20 cellular contexts compared by ENCODE assay signal in the genomic region with DNA sequence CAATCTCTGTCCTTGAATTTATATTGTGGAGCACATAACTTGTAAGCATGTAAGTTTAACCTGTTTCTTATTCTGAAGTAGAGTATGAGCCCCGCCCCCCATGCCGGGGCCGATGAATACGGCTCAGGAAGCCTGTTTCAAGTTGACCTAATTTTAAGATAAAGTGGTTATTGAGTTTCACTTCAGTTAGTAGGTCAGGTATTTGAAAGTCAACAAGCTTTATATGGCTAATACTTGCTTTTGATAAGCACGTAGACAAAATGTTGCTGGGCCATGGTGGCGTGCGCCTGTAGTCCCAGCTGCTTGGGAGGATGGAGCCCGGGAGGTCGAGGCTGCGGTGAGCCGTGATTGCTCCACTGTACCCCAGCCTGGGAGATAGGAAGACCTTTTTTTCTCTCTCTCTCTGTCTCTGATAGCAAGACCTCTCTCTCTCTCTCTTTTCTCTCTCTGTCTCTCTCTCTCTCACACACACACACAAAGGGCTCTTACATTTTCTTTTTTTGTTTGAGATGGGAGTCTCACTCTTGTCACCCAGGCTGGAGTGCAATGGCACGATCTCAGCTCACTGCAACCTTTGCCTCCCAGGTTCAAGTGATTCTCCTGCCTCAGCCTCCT. TPM values are rescaled to one million over a fixed set of nuclear protein-coding genes. Genes with fewer than 3 reads are reported as not detected.
A peak's percentile ranks its signal among the peaks of the same experiment; 100 is the strongest.
DNase-seq lines count a peak whose midpoint lies in the region; ATAC-seq, FAIRE-seq and TF ChIP-seq lines count a peak whose summit lies in the region.
"Had no signal": no experiment of that assay in that cellular context is flagged by ENCODE, and none has a peak within 500 bp of the region (broad histone marks: within the 10 kb centered on the region; RNA-seq: fewer than 3 reads in every experiment).

No MANE protein-coding gene starts in this region.

- DNase-seq in activated T-cell treated with anti-CD3 and anti-CD28 coated beads, Interleukin-2, amount 50 U/mL, for 24 hours: no peak
- DNase-seq in activated T-cell treated with anti-CD3 and anti-CD28 coated beads for 4 hours: no peak
- no peak for DNase-seq in K562 (ENCODE audit: extremely low read depth in 1 of 4, low spot score in 3 of 4)
- DNase-seq in nephron progenitor cell: no peak
- no peak for DNase-seq in Karpas-422
- DNase-seq in erythroblast (lab: John Stamatoyannopoulos, UW): no peak
- no peak for DNase-seq in NOMO-1 (lab: John Stamatoyannopoulos, UW; ENCODE audit: unreplicated experiment in 2 of 2)
- DNase-seq: ACHN, amygdala, DND-41, NCI-H1092, NCI-H2107, NCI-H526 treated with DMSO at 0.1 percent for 48 hours, SIG-M5 had no signal

- peak; percentile 36 for ATAC-seq in K562

- H3K27ac ChIP-seq in HEK293 (ENCODE audit: extremely low read depth, low read depth, low read length) (no peak overlapping the region), K562 (ENCODE audit: extremely low read depth, low read depth, low read length) (no peak overlapping the region), Karpas-422 (ENCODE audit: low read length) (no peak overlapping the region)
- H3K27ac ChIP-seq: KMS-11 had no signal

- peaks cover 51% of the 10 kb centered on the region for H3K36me3 Mint-ChIP-seq in activated T-cell treated with anti-CD3 and anti-CD28 coated beads, Interleukin-2, amount 50 U/mL, for 24 hours (ENCODE audit: low read depth)
- peaks cover 47% of the 10 kb centered on the region for H3K36me3 Mint-ChIP-seq in nephron progenitor cell (ENCODE audit: low read depth)

- peaks cover 6 to 31% of the 10 kb centered on the region in 2 experiments; a peak in 2 of 3 replicates for H3K36me3 ChIP-seq in HEK293 (ENCODE audit: control insufficient read depth in 2 of 2, insufficient read depth in 1 of 2, low read length in 2 of 2)
- H3K36me3 ChIP-seq in K562 (ENCODE audit: control insufficient read depth, insufficient read depth, low read length): peaks cover 43% of the 10 kb centered on the region
- peaks cover 40% of the 10 kb centered on the region for H3K36me3 ChIP-seq in Karpas-422 (ENCODE audit: insufficient read depth, low read length)

- H3K4me3 ChIP-seq in HEK293 (ENCODE audit: low read depth, low read length) (no peak overlapping the region), K562 (no peak overlapping the region), Karpas-422 (ENCODE audit: low read length) (no peak overlapping the region)

- H3K4me2 ChIP-seq in K562 (ENCODE audit: insufficient read depth, low read length) (no peak overlapping the region), Karpas-422 (ENCODE audit: low read depth, low read length, poor library complexity, severe bottlenecking) (no peak overlapping the region)
- H3K4me2 ChIP-seq: KMS-11 had no signal

- H3K9ac ChIP-seq in K562 (ENCODE audit: insufficient read depth in 1 of 2, low read depth in 2 of 2, low read length in 2 of 2) (no peak overlapping the region), Karpas-422 (ENCODE audit: low read length) (no peak overlapping the region)
- H3K9ac ChIP-seq: KMS-11 had no signal

- TF ChIP-seq CTCF in HEK293 (tag by site-specific recombination; IDR thresholded peaks at IDR 0.05) (no peak), K562 (IDR thresholded peaks at IDR 0.05 in 2 of 3, conservative IDR thresholded peaks at IDR 0.05 in 1 of 3; ENCODE audit: insufficient read depth in 2 of 3, low read depth in 1 of 3, low read length in 3 of 3) (no peak), nephron progenitor cell (IDR thresholded peaks at IDR 0.05) (no peak)

- CTCF ChIA-PET in HEK293 (lab: Yijun Ruan, JAX): interaction anchor here (0.5 to 6.5 kb wide), 4 partner anchors 11 to 293 kb away, joined by 3 to 50 read pairs (median 13); no protein-coding TSS in a partner anchor
- CTCF ChIA-PET in K562 (lab: Yijun Ruan, JAX; ENCODE audit: low intra/inter-chr PET ratio): no interaction called here

- no peaks in the 10 kb centered on the region; the same call in none of the 2 replicates for H3K4me1 ChIP-seq in HEK293 (ENCODE audit: control insufficient read depth, insufficient read depth, low read length)
- H3K4me1 ChIP-seq in K562 (replicated peaks in 1 of 2; ENCODE audit: control insufficient read depth in 2 of 2, insufficient read depth in 2 of 2, low read length in 2 of 2): no peaks in the 10 kb centered on the region; a peak in 1 of 5 replicates
- no peaks in the 10 kb centered on the region for H3K4me1 ChIP-seq in Karpas-422 (ENCODE audit: low read length)

- peaks cover 49% of the 10 kb centered on the region for H3K4me1 Mint-ChIP-seq in activated T-cell treated with anti-CD3 and anti-CD28 coated beads, Interleukin-2, amount 50 U/mL, for 24 hours (ENCODE audit: low read depth)
- H3K4me1 Mint-ChIP-seq in nephron progenitor cell: peaks cover 8% of the 10 kb centered on the region

- no peaks in the 10 kb centered on the region for H3K27me3 ChIP-seq in K562 (ENCODE audit: control insufficient read depth in 2 of 2, insufficient read depth in 2 of 2, low read length in 2 of 2)
- H3K27me3 ChIP-seq in Karpas-422 (ENCODE audit: low read length): no peaks in the 10 kb centered on the region

- peak overlapping the region; percentile 35 for H3K27ac Mint-ChIP-seq in activated T-cell treated with anti-CD3 and anti-CD28 coated beads, Interleukin-2, amount 50 U/mL, for 24 hours
- peak overlapping the region; percentile 89 for H3K27ac Mint-ChIP-seq in nephron progenitor cell
- H3K27ac Mint-ChIP-seq: activated T-helper 1 cell treated with anti-CD3 and anti-CD28 coated beads, Interleukin-12 subunit alpha, Interleukin-12 subunit beta, Interleukin-2, Interleukin-4 antibody, amounts not matched to agents 30 ng/mL and 10 ng/mL and 1 ng/mL, durations not matched to agents 14 hours and 24 hours and 36 hours; T-helper 1 cell treated with Interleukin-12 subunit alpha and Interleukin-12 subunit beta and Interleukin-4 antibody, amounts not matched to agents 30 μg/mL and 1 μg/mL, for 36 hours had no signal

- BruUV-seq in K562 (replicated peaks; lab: Mats Ljungman, UMichigan): no TSS peak

- H3K9me3 ChIP-seq in HEK293 (ENCODE audit: control insufficient read depth, insufficient read depth, low read depth, low read length) (no peaks in the 10 kb centered on the region), K562 (replicated peaks; ENCODE audit: control insufficient read depth, insufficient read depth, low read depth, low read length) (no peaks in the 10 kb centered on the region), Karpas-422 (ENCODE audit: low read length) (no peaks in the 10 kb centered on the region)

- peaks cover 4% of the 10 kb centered on the region for H3K9me1 ChIP-seq in K562 (ENCODE audit: control insufficient read depth, insufficient read depth, low read length)

- FAIRE-seq in K562 (lab: Jason Lieb, UNC): no peak
- FAIRE-seq: endometrium, islet of Langerhans had no signal

- no peaks in the 10 kb centered on the region for H3K27me3 Mint-ChIP-seq in activated T-cell treated with anti-CD3 and anti-CD28 coated beads, Interleukin-2, amount 50 U/mL, for 24 hours
- peaks cover under 1% of the 10 kb centered on the region for H3K27me3 Mint-ChIP-seq in nephron progenitor cell (ENCODE audit: low read depth, poor library complexity)

- intact Hi-C loops in K562 (cut with micrococcal nuclease): no loop called here

- no peak for TF ChIP-seq POLR2A in K562 (conservative IDR thresholded peaks at IDR 0.05)
- TF ChIP-seq POLR2A in erythroblast (IDR thresholded peaks at IDR 0.05; ENCODE audit: low read length): no peak

- no peaks in the 10 kb centered on the region for H3K9me3 Mint-ChIP-seq in activated T-cell treated with anti-CD3 and anti-CD28 coated beads, Interleukin-2, amount 50 U/mL, for 24 hours
- no peaks in the 10 kb centered on the region for H3K9me3 Mint-ChIP-seq in nephron progenitor cell
- H3K9me3 Mint-ChIP-seq: activated T-helper 1 cell treated with anti-CD3 and anti-CD28 coated beads, Interleukin-12 subunit alpha, Interleukin-12 subunit beta, Interleukin-2, Interleukin-4 antibody, amounts not matched to agents 30 ng/mL and 10 ng/mL and 1 ng/mL, durations not matched to agents 14 hours and 24 hours and 36 hours; T-helper 1 cell treated with Interleukin-12 subunit alpha and Interleukin-12 subunit beta and Interleukin-4 antibody, amounts not matched to agents 30 μg/mL and 1 μg/mL, for 36 hours had no signal

- POLR2A ChIA-PET in HEK293 (lab: Yijun Ruan, JAX) (interaction anchor here (1.2 to 1.7 kb wide), 2 partner anchors 10 to 13 kb away, joined by 3 to 5 read pairs; no protein-coding TSS in a partner anchor), K562 (lab: Yijun Ruan, JAX) (no interaction called here)

- TF ChIP-seq EP300 in K562 (IDR thresholded peaks at IDR 0.05; ENCODE audit: low read length): no peak

- H2AFZ ChIP-seq in K562 (ENCODE audit: low read depth, low read length) (no peak overlapping the region), Karpas-422 (ENCODE audit: low read length) (no peak overlapping the region)

- in situ Hi-C loops in K562 (cut with MboI): no loop called here

- H3K4me3 Mint-ChIP-seq in activated T-cell treated with anti-CD3 and anti-CD28 coated beads, Interleukin-2, amount 50 U/mL, for 24 hours: no peak overlapping the region
- H3K4me3 Mint-ChIP-seq in nephron progenitor cell: no peak overlapping the region
- H3K4me3 Mint-ChIP-seq: activated T-helper 1 cell treated with anti-CD3 and anti-CD28 coated beads, Interleukin-12 subunit alpha, Interleukin-12 subunit beta, Interleukin-2, Interleukin-4 antibody, amounts not matched to agents 30 ng/mL and 10 ng/mL and 1 ng/mL, durations not matched to agents 14 hours and 24 hours and 36 hours; T-helper 1 cell treated with Interleukin-12 subunit alpha and Interleukin-12 subunit beta and Interleukin-4 antibody, amounts not matched to agents 30 μg/mL and 1 μg/mL, for 36 hours had no signal

- no peaks in the 10 kb centered on the region for H3K9me2 ChIP-seq in Karpas-422 (replicated peaks; ENCODE audit: insufficient read depth, low read length)

- H3K79me2 ChIP-seq in K562 (ENCODE audit: control insufficient read depth, insufficient read depth, low read length) (peaks cover 26% of the 10 kb centered on the region), Karpas-422 (ENCODE audit: low read length) (peaks cover 15% of the 10 kb centered on the region)

- WGBS in K562 (ENCODE audit: insufficient coverage, low coverage, missing lambda C conversion rate): 57% methylated on average over 11 of the region's 12 CpGs

- TF ChIP-seq RAD21 in K562 (CRISPR knock-in tag; conservative IDR thresholded peaks at IDR 0.05 in 1 of 2, IDR thresholded peaks at IDR 0.05 in 1 of 2): no peak

- H4K20me1 ChIP-seq in K562 (replicated peaks; ENCODE audit: control insufficient read depth, insufficient read depth, low read length): peaks cover 24% of the 10 kb centered on the region
- peaks cover 36% of the 10 kb centered on the region for H4K20me1 ChIP-seq in Karpas-422 (ENCODE audit: insufficient read depth, low read depth, low read length)

RNA-seq across cellular contexts. Expression of gene YWHAH, which starts 14.4 kb away (rescaled TPM):
- 39.0 and 61.0 TPM in 2 replicates for total RNA-seq in K562 (2011; cell fraction: chromatin; rRNA removed; ENCODE audit: low replicate concordance)
- 24.5 and 26.3 TPM in 2 replicates for total RNA-seq in K562 (2011; cell fraction: nucleolus; rRNA removed)
- 31.3 and 37.5 TPM in 2 replicates for total RNA-seq in K562 (2011; cell fraction: nucleoplasm; rRNA removed)
- total RNA-seq in K562 (2014; rRNA removed) (97.3 and 109 TPM in 2 replicates), K562 (2014; rRNA removed; fragmentation: Illumina TruSeq; extraction: Trizol) (140 and 203 TPM in 2 replicates), K562 (2015; rRNA removed; fragmentation: Illumina TruSeq; extraction: Trizol) (106 and 114 TPM in 2 replicates), K562 (2021) (141 and 162 TPM in 2 replicates)
- polyA plus RNA-seq in K562 (2011; rRNA removed) (100 and 119 TPM in 2 replicates), K562 (2014; fragmentation: Illumina TruSeq; extraction: Trizol) (171 and 177 TPM in 2 replicates), K562 (2014; fragmentation: Nextera tagmentation; extraction: Ambion mirVana) (10 to 100 TPM; 32.0 to 39.6 TPM), K562 (2014; rRNA removed) (105 and 106 TPM in 2 replicates)
- 104 and 112 TPM in 2 replicates for polyA plus RNA-seq in K562 (2011; cell fraction: cytosol; rRNA removed)
- polyA plus RNA-seq in K562 (2011; cell fraction: nucleus; rRNA removed): 42.9 and 49.4 TPM in 2 replicates
- polyA plus RNA-seq in K562 (2012): 72.8 and 107 TPM in 2 replicates
- 72.4 and 90.3 TPM in 2 replicates for polyA minus RNA-seq in K562 (2011; rRNA and poly(A)+ RNA removed)
- 43.7 and 66.7 TPM in 2 replicates for polyA minus RNA-seq in K562 (2011; cell fraction: cytosol; rRNA and poly(A)+ RNA removed)
- 13.2 and 25.0 TPM in 2 replicates for polyA minus RNA-seq in K562 (2011; cell fraction: nucleus; rRNA and poly(A)+ RNA removed)
- total RNA-seq in Karpas-422 (2014; rRNA removed; shearing (Covaris generic); ENCODE audit: low replicate concordance): 38.5 and 51.7 TPM in 2 replicates
